21 cellular contexts compared by ENCODE assay signal in genomic region chr10:48187713-48188541, GRCh38.
DNase-seq lines count a peak whose midpoint lies in the region; FAIRE-seq and TF ChIP-seq lines count a peak whose summit lies in the region.
"Had no signal": no experiment of that assay in that cellular context is flagged by ENCODE, and none has a peak within 500 bp of the region (broad histone marks: within the 10 kb centered on the region; RNA-seq: fewer than 3 reads in every experiment).

No MANE protein-coding gene starts in this region.

- H3T11ph ChIP-seq in H9 (ENCODE audit: low read length) = no peak overlapping the region

- no peaks in the 10 kb centered on the region for H3K79me2 ChIP-seq in trophoblast cell (ENCODE audit: control insufficient read depth, insufficient read depth, low read length, poor library complexity)
- H3K79me2 ChIP-seq in H9 (ENCODE audit: insufficient read depth, low read length) = no peaks in the 10 kb centered on the region

- H2BK12ac ChIP-seq in trophoblast cell (ENCODE audit: low read length) = no peak overlapping the region
- H2BK12ac ChIP-seq in H9 (ENCODE audit: insufficient read length, low read depth, low read length) = no peak overlapping the region

- DNase-seq in NCI-H1417 (lab: John Stamatoyannopoulos, UW) (peak in 2 of 3 experiments; percentile 3 to 25), NCI-H1417 treated with DMSO at 0.1 percent for 48 hours (lab: John Stamatoyannopoulos, UW) (no peak), RCC 7860 (ENCODE audit: low spot score) (peak; percentile 22), kidney glomerular epithelial cell (lab: John Stamatoyannopoulos, UW) (peak; percentile 21), trophoblast cell (peak; percentile 66 to 74), 8988T (no peak), H9 (no peak)
- DNase-seq in activated CD4-positive, alpha-beta memory T cell treated with anti-CD3 and anti-CD28 coated beads for 36 hours = no peak
- DNase-seq: activated CD4-positive, CD25-positive, alpha-beta regulatory T cell; activated naive CD8-positive, alpha-beta T cell treated with anti-CD3 and anti-CD28 coated beads for 36 hours; GF-D8; H7; NCI-H1930; stimulated activated CD4-positive, alpha-beta T cell treated with anti-CD3 and anti-CD28 coated beads, Interleukin-2, amount 100 ng/mL, for 48 hours; T1000 had no signal

- H3K9ac ChIP-seq in trophoblast cell (ENCODE audit: low read length) (no peak overlapping the region), H9 (ENCODE audit: extremely low read depth, insufficient read length, low read length) (no peak overlapping the region)
- H3K9ac ChIP-seq: BLaER1 had no signal

- POLR2A ChIA-PET in activated CD4-positive, alpha-beta memory T cell treated with anti-CD3 and anti-CD28 coated beads for 36 hours (lab: Charles Lee) = no interaction called here

- no peaks in the 10 kb centered on the region for H3K27me3 ChIP-seq in trophoblast cell (ENCODE audit: insufficient read depth, low read length)
- H3K27me3 ChIP-seq in H9 (ENCODE audit: insufficient read depth, low read length) = no peaks in the 10 kb centered on the region
- H3K27me3 ChIP-seq: BLaER1 had no signal

- H2AFZ ChIP-seq in trophoblast cell (ENCODE audit: insufficient read depth, low read length, poor library complexity) (no peak overlapping the region), H9 (ENCODE audit: low read length) (no peak overlapping the region)

- H3K4ac ChIP-seq in trophoblast cell (ENCODE audit: low read depth, low read length) = no peak overlapping the region
- H3K4ac ChIP-seq in H9 (ENCODE audit: low read depth, low read length) = no peak overlapping the region

- no peak overlapping the region for H2BK5ac ChIP-seq in trophoblast cell (ENCODE audit: low read depth, low read length, poor library complexity)
- H2BK5ac ChIP-seq in H9 (ENCODE audit: insufficient read length, low read length) = no peak overlapping the region

- no peaks in the 10 kb centered on the region for H3K36me3 ChIP-seq in trophoblast cell (ENCODE audit: control insufficient read depth in 1 of 2, insufficient read depth in 2 of 2, low read length in 2 of 2)
- H3K36me3 ChIP-seq: BLaER1 had no signal

- no CpG with 5 or more reads among the region's 10 CpGs for WGBS in trophoblast cell (ENCODE audit: extremely low coverage, insufficient coverage, insufficient read length)
- no CpG with 5 or more reads among the region's 10 CpGs for WGBS in H9 (ENCODE audit: extremely low coverage, insufficient read length, low lambda C conversion rate)

- FAIRE-seq in RCC 7860 (lab: Jason Lieb, UNC) = peak; percentile 68
- FAIRE-seq: endothelial cell of umbilical vein, GM19239 had no signal

- no peak overlapping the region for H2BK15ac ChIP-seq in H9 (ENCODE audit: low read depth, low read length)

- H2AK5ac ChIP-seq in trophoblast cell (ENCODE audit: low read length) (no peak overlapping the region), H9 (ENCODE audit: insufficient read length, low read length) (no peak overlapping the region)

- no peaks in the 10 kb centered on the region for H3K23me2 ChIP-seq in H9 (ENCODE audit: insufficient read length, low read depth, low read length, poor library complexity, severe bottlenecking)

- H2BK20ac ChIP-seq in H9 (ENCODE audit: low read depth, low read length, poor library complexity, severe bottlenecking) = no peak overlapping the region

- H4K20me1 ChIP-seq in H9 (ENCODE audit: control insufficient read depth, insufficient read depth, insufficient read length) = no peaks in the 10 kb centered on the region
- H4K20me1 ChIP-seq: BLaER1 had no signal

- TF ChIP-seq CTCF in H9 (conservative IDR thresholded peaks at IDR 0.05) = no peak

- H3K23ac ChIP-seq in trophoblast cell (ENCODE audit: low read length) = no peak overlapping the region
- H3K23ac ChIP-seq in H9 (ENCODE audit: insufficient read length, low read depth, low read length) = no peak overlapping the region

- H3K14ac ChIP-seq in trophoblast cell (ENCODE audit: low read length) (no peak overlapping the region), H9 (ENCODE audit: insufficient read depth, low read length) (no peak overlapping the region)

- H4K8ac ChIP-seq in trophoblast cell (ENCODE audit: low read depth, low read length) (no peak overlapping the region), H9 (replicated peaks; ENCODE audit: insufficient read length, low read depth, low read length) (no peak overlapping the region)

- H3K9me3 ChIP-seq in trophoblast cell (ENCODE audit: insufficient read depth, low read depth, low read length) (peaks cover under 1% of the 10 kb centered on the region), H9 (ENCODE audit: control insufficient read depth, low read depth, low read length) (no peaks in the 10 kb centered on the region)
- H3K9me3 ChIP-seq: BLaER1 had no signal

- peaks cover 6% of the 10 kb centered on the region in 2 experiments for H3K4me1 Mint-ChIP-seq in H9
- no peaks in the 10 kb centered on the region for H3K4me1 Mint-ChIP-seq in activated CD4-positive, alpha-beta memory T cell treated with anti-CD3 and anti-CD28 coated beads for 36 hours (ENCODE audit: low read depth)
- H3K4me1 Mint-ChIP-seq: activated naive CD8-positive, alpha-beta T cell treated with anti-CD3 and anti-CD28 coated beads for 36 hours had no signal

- H3K27ac Mint-ChIP-seq in H9 = peak overlapping the region in 1 of 3 experiments; percentile 55; a peak in 1 of 7 replicates
- H3K27ac Mint-ChIP-seq in activated CD4-positive, alpha-beta memory T cell treated with anti-CD3 and anti-CD28 coated beads for 36 hours = no peak overlapping the region
- H3K27ac Mint-ChIP-seq: activated naive CD8-positive, alpha-beta T cell treated with anti-CD3 and anti-CD28 coated beads for 36 hours; activated T-helper 1 cell treated with anti-CD3 and anti-CD28 coated beads, Interleukin-12 subunit alpha, Interleukin-12 subunit beta, Interleukin-2, Interleukin-4 antibody, amounts not matched to agents 30 ng/mL and 10 ng/mL and 1 ng/mL, durations not matched to agents 14 hours and 24 hours and 36 hours; dendritic cell treated with granulocyte-macrophage colony-stimulating factor and Interleukin-4, amounts not matched to agents 40 ng/mL and 50 ng/mL, for 4 days had no signal

- H3K27me3 Mint-ChIP-seq in H9 (ENCODE audit: low read depth) = peaks cover 3% of the 10 kb centered on the region
- H3K27me3 Mint-ChIP-seq in activated CD4-positive, alpha-beta memory T cell treated with anti-CD3 and anti-CD28 coated beads for 36 hours = peaks cover 2% of the 10 kb centered on the region
- H3K27me3 Mint-ChIP-seq: activated naive CD8-positive, alpha-beta T cell treated with anti-CD3 and anti-CD28 coated beads for 36 hours had no signal

- H4K5ac ChIP-seq in H9 (ENCODE audit: insufficient read length, low read depth, low read length) = no peak overlapping the region

- H3K27ac ChIP-seq in trophoblast cell (ENCODE audit: low read depth, low read length) = no peak overlapping the region
- no peak overlapping the region for H3K27ac ChIP-seq in H9 (ENCODE audit: insufficient read length, low read depth, low read length)
- H3K27ac ChIP-seq: BLaER1, RWPE1 had no signal

- H4K12ac ChIP-seq in trophoblast cell (ENCODE audit: low read depth, low read length) = no peak overlapping the region

- H3K4me3 ChIP-seq in trophoblast cell (ENCODE audit: low read depth, low read length) = no peak overlapping the region
- H3K4me3 ChIP-seq: BLaER1 had no signal

- no peak overlapping the region for H3K4me3 Mint-ChIP-seq in H9
- no peak overlapping the region for H3K4me3 Mint-ChIP-seq in activated CD4-positive, alpha-beta memory T cell treated with anti-CD3 and anti-CD28 coated beads for 36 hours
- H3K4me3 Mint-ChIP-seq: activated naive CD8-positive, alpha-beta T cell treated with anti-CD3 and anti-CD28 coated beads for 36 hours; activated T-helper 1 cell treated with anti-CD3 and anti-CD28 coated beads, Interleukin-12 subunit alpha, Interleukin-12 subunit beta, Interleukin-2, Interleukin-4 antibody, amounts not matched to agents 30 ng/mL and 10 ng/mL and 1 ng/mL, durations not matched to agents 14 hours and 24 hours and 36 hours; dendritic cell treated with granulocyte-macrophage colony-stimulating factor and Interleukin-4, amounts not matched to agents 40 ng/mL and 50 ng/mL, for 4 days had no signal

- no peak overlapping the region for H3K56ac ChIP-seq in H9 (ENCODE audit: insufficient read length, low read depth, low read length)

- no peak overlapping the region for H3K18ac ChIP-seq in trophoblast cell (ENCODE audit: low read length)
- H3K18ac ChIP-seq in H9 (ENCODE audit: insufficient read length, low read depth, low read length) = no peak overlapping the region

- intact Hi-C loops in activated CD4-positive, alpha-beta memory T cell treated with anti-CD3 and anti-CD28 coated beads for 36 hours (cut with micrococcal nuclease) = no loop called here

- H3K36me3 Mint-ChIP-seq in H9 (ENCODE audit: insufficient read depth in 1 of 3, low read depth in 3 of 3) = no peaks in the 10 kb centered on the region
- no peaks in the 10 kb centered on the region for H3K36me3 Mint-ChIP-seq in activated CD4-positive, alpha-beta memory T cell treated with anti-CD3 and anti-CD28 coated beads for 36 hours
- H3K36me3 Mint-ChIP-seq: activated naive CD8-positive, alpha-beta T cell treated with anti-CD3 and anti-CD28 coated beads for 36 hours had no signal

- H4K91ac ChIP-seq in trophoblast cell (ENCODE audit: low read depth, low read length) = no peak overlapping the region
- H4K91ac ChIP-seq in H9 (ENCODE audit: insufficient read length, low read depth, low read length) = no peak overlapping the region

- H3K9me3 Mint-ChIP-seq in H9 = peaks cover 0 to 3% of the 10 kb centered on the region in 2 experiments; a peak in 1 of 5 replicates
- no peaks in the 10 kb centered on the region for H3K9me3 Mint-ChIP-seq in activated CD4-positive, alpha-beta memory T cell treated with anti-CD3 and anti-CD28 coated beads for 36 hours
- H3K9me3 Mint-ChIP-seq: activated naive CD8-positive, alpha-beta T cell treated with anti-CD3 and anti-CD28 coated beads for 36 hours; activated T-helper 1 cell treated with anti-CD3 and anti-CD28 coated beads, Interleukin-12 subunit alpha, Interleukin-12 subunit beta, Interleukin-2, Interleukin-4 antibody, amounts not matched to agents 30 ng/mL and 10 ng/mL and 1 ng/mL, durations not matched to agents 14 hours and 24 hours and 36 hours had no signal

- H3K79me1 ChIP-seq in trophoblast cell (ENCODE audit: low read length) (no peaks in the 10 kb centered on the region), H9 (ENCODE audit: insufficient read depth, low read depth, low read length, poor library complexity, severe bottlenecking) (no peaks in the 10 kb centered on the region)

- H2BK120ac ChIP-seq in trophoblast cell (ENCODE audit: insufficient read depth, low read length, poor library complexity) = no peak overlapping the region
- H2BK120ac ChIP-seq in H9 (ENCODE audit: low read depth, low read length, poor library complexity, severe bottlenecking) = no peak overlapping the region

- CTCF ChIA-PET in activated CD4-positive, alpha-beta memory T cell treated with anti-CD3 and anti-CD28 coated beads for 36 hours (lab: Charles Lee) = no interaction called here

- H3K4me1 ChIP-seq in trophoblast cell (ENCODE audit: control insufficient read depth in 1 of 2, insufficient read depth in 2 of 2, low read length in 2 of 2) (no peaks in the 10 kb centered on the region), H9 (ENCODE audit: insufficient read depth, low read length) (no peaks in the 10 kb centered on the region; the same call in 1 of the 2 replicates)
- H3K4me1 ChIP-seq: BLaER1 had no signal

- H3K4me2 ChIP-seq in trophoblast cell (ENCODE audit: low read length) = no peak overlapping the region
- no peak overlapping the region for H3K4me2 ChIP-seq in H9 (ENCODE audit: insufficient read depth, insufficient read length, low read length)
- H3K4me2 ChIP-seq: BLaER1 had no signal

Comparison
In these comparisons a context has a peak if more than half of its experiments do, and no peak if none do; other contexts are left out.
1. DNase-seq: peak in NCI-H1417 (2 of 3), RCC 7860 (single experiment), kidney glomerular epithelial cell (single experiment) and trophoblast cell (2 of 2); none in NCI-H1417 treated with DMSO at 0.1 percent for 48 hours (single experiment), 8988T (single experiment), H9 (single experiment) and activated CD4-positive, alpha-beta memory T cell treated with anti-CD3 and anti-CD28 coated beads for 36 hours (single experiment).